8 cellular contexts compared by ENCODE assay signal in genomic region chr21:44801468-44802395, GRCh38. TPM values are rescaled to one million over a fixed set of nuclear protein-coding genes. Genes with fewer than 3 reads are reported as not detected.
DNase-seq lines count a peak whose midpoint lies in the region; TF ChIP-seq lines count a peak whose summit lies in the region.

A gene with protein sequence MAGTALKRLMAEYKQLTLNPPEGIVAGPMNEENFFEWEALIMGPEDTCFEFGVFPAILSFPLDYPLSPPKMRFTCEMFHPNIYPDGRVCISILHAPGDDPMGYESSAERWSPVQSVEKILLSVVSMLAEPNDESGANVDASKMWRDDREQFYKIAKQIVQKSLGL (minus strand): TSS chr21:44801820. CDS start chr21:44801748, 72 bp downstream.

- H3K4me2 ChIP-seq in osteoblast (ENCODE audit: insufficient read depth, low read length) = peak within 1 kb of the TSS; percentile 91

- TF ChIP-seq CTCF in osteoblast (IDR thresholded peaks at IDR 0.05; ENCODE audit: extremely low read depth, low read depth, low read length) = no peak

- H3K36me3 ChIP-seq in HAP-1 (replicated peaks) = peaks cover 52% of the 10 kb centered on the region
- peaks cover 47% of the 10 kb centered on the region for H3K36me3 ChIP-seq in osteoblast (ENCODE audit: insufficient read depth, low read length)

- H3K27ac Mint-ChIP-seq in activated naive CD4-positive, alpha-beta T cell treated with anti-CD3 and anti-CD28 coated beads, Interleukin-2, amount 50 U/mL, for 24 hours = peak within 1 kb of the TSS; percentile 95

- H3K79me2 ChIP-seq in osteoblast (ENCODE audit: insufficient read depth, low read length) = peaks cover 71% of the 10 kb centered on the region

- H3K9me3 ChIP-seq in HAP-1 = no peaks in the 10 kb centered on the region; the same call in 1 of the 2 replicates
- H3K9me3 ChIP-seq in osteoblast (ENCODE audit: low read depth, low read length) = no peaks in the 10 kb centered on the region

- H3K4me3 ChIP-seq in HAP-1 (peak within 1 kb of the TSS; percentile 70), osteoblast (ENCODE audit: insufficient read depth, low read length) (peak within 1 kb of the TSS; percentile 96)

- H3K27ac ChIP-seq in osteoblast (ENCODE audit: low read depth, low read length) = peak within 1 kb of the TSS; percentile 70
- H3K27ac ChIP-seq in temporal lobe (ENCODE audit: low read depth, low read length) = no peak within 1 kb of the TSS

- peak within 1 kb of the TSS; percentile 97 for H3K4me3 Mint-ChIP-seq in activated naive CD4-positive, alpha-beta T cell treated with anti-CD3 and anti-CD28 coated beads, Interleukin-2, amount 50 U/mL, for 24 hours

- H3K36me3 Mint-ChIP-seq in activated naive CD4-positive, alpha-beta T cell treated with anti-CD3 and anti-CD28 coated beads, Interleukin-2, amount 50 U/mL, for 24 hours = peaks cover 11% of the 10 kb centered on the region

- H2AFZ ChIP-seq in osteoblast (ENCODE audit: low read length) = peak within 1 kb of the TSS; percentile 90

- no peaks in the 10 kb centered on the region for H3K27me3 ChIP-seq in HAP-1 (ENCODE audit: low read depth)
- H3K27me3 ChIP-seq in osteoblast (ENCODE audit: insufficient read depth, low read length) = no peaks in the 10 kb centered on the region

- H3K4me1 ChIP-seq in HAP-1 = peaks cover 8% of the 10 kb centered on the region
- peaks cover 19% of the 10 kb centered on the region for H3K4me1 ChIP-seq in osteoblast (ENCODE audit: insufficient read depth, low read length)

- DNase-seq in ELF-1 (ENCODE audit: low read depth, low spot score) = peak; percentile 81
- DNase-seq in HAP-1 (ENCODE audit: low spot score in 2 of 2) = peak; percentile 61 to 88
- peak; percentile 70 for DNase-seq in MV-4-11 (lab: John Stamatoyannopoulos, UW)
- peak; percentile 58 for DNase-seq in SKM-1 (lab: John Stamatoyannopoulos, UW; ENCODE audit: unreplicated experiment)
- no peak for DNase-seq in glomerular endothelial cell (ENCODE audit: extremely low read depth, low read depth, low spot score)
- peak; percentile 98 for DNase-seq in osteoblast (ENCODE audit: insufficient read length, low spot score, missing footprints)

- no peaks in the 10 kb centered on the region for H3K9me3 Mint-ChIP-seq in activated naive CD4-positive, alpha-beta T cell treated with anti-CD3 and anti-CD28 coated beads, Interleukin-2, amount 50 U/mL, for 24 hours

- peaks cover 24% of the 10 kb centered on the region for H4K20me1 ChIP-seq in osteoblast (ENCODE audit: insufficient read depth, low read length)

- in situ Hi-C loops in HAP-1 (cut with MboI; ENCODE audit: low sequenced_read_pairs) = no loop called here

- H3K27me3 Mint-ChIP-seq in activated naive CD4-positive, alpha-beta T cell treated with anti-CD3 and anti-CD28 coated beads, Interleukin-2, amount 50 U/mL, for 24 hours = no peaks in the 10 kb centered on the region

- peaks cover 50% of the 10 kb centered on the region for H3K4me1 Mint-ChIP-seq in activated naive CD4-positive, alpha-beta T cell treated with anti-CD3 and anti-CD28 coated beads, Interleukin-2, amount 50 U/mL, for 24 hours

RNA-seq across cellular contexts. Expression of the gene that starts here (rescaled TPM):
- total RNA-seq in glomerular endothelial cell (42.6 and 74.9 TPM in 2 replicates), osteoblast (75.3 and 94.3 TPM in 2 replicates), temporal lobe (36.4 TPM)
